20 cellular contexts compared by ENCODE assay signal in the genomic region with DNA sequence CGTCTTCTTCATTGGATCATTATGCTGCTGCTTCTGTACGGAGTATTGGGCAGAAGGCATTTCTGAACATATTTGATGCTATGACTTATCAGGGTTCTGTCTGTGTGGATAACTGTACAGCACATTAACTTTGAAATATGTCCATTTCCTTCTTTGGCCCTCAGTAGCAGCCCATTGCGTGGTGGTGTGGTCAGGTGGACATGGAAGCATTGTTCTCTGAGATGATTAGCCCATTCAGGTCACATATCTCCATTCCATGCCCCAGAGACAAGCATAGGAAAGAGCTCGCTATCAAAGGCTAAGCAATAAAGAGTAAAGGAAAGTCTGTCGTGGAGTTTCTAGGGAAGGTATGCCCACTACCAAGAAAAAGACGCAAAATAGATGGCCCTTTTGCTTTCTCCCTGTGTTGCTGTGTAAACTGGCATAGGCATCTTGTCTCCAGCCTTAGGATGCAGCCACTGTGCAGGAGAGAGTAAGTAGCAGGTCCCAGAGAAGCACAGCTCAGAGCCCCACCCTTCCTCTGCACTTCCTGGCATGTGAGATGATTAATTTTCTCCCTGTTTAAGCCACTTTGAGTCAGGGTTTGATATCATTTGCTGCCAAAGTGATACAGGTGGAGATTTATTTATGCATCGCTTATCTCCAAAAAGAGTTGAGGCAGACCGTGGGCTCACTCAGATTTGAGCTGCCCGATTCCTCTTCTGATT.
DNase-seq lines count a peak whose midpoint lies in the region; ATAC-seq and TF ChIP-seq lines count a peak whose summit lies in the region.
"Had no signal": no experiment of that assay in that cellular context is flagged by ENCODE, and none has a peak within 500 bp of the region (broad histone marks: within the 10 kb centered on the region; RNA-seq: fewer than 3 reads in every experiment).

No MANE protein-coding gene starts in this region.

- no peak for TF ChIP-seq CTCF in CD4-positive, alpha-beta T cell (IDR thresholded peaks at IDR 0.05)

- peak in 1 of 2 donors; percentile 50 for ATAC-seq in activated T-cell treated with anti-CD3 and anti-CD28 coated beads, Interleukin-2, amount 50 U/mL, for 4 hours
- ATAC-seq in activated T-cell treated with anti-CD3 and anti-CD28 coated beads, Interleukin-2, amount 50 U/mL, for 72 hours (replicated peaks in 1 of 2): no peak
- peak; percentile 60 for ATAC-seq in CD4-positive, alpha-beta T cell (ENCODE audit: poor library complexity)
- ATAC-seq in T-cell (replicated peaks in 1 of 4) (peak; percentile 31 to 75 (median 48)), GM18861 (IDR thresholded peaks at IDR 0.05; ENCODE audit: unreplicated experiment) (no peak)
- ATAC-seq: T-helper 17 cell had no signal

- intact Hi-C loops in CD4-positive, alpha-beta T cell (cut with DNase I, micrococcal nuclease): no loop called here

- H3K27me3 Mint-ChIP-seq in activated T-cell treated with anti-CD3 and anti-CD28 coated beads, Interleukin-2, amount 50 U/mL, for 4 hours (ENCODE audit: low read depth): peaks cover 14% of the 10 kb centered on the region
- H3K27me3 Mint-ChIP-seq in activated T-cell treated with anti-CD3 and anti-CD28 coated beads, Interleukin-2, amount 50 U/mL, for 72 hours (ENCODE audit: low read depth): no peaks in the 10 kb centered on the region
- H3K27me3 Mint-ChIP-seq in CD4-positive, alpha-beta T cell: peaks cover 6% of the 10 kb centered on the region
- peaks cover 0 to 16% of the 10 kb centered on the region in 2 donors for H3K27me3 Mint-ChIP-seq in T-cell

- no peak overlapping the region for H3K27ac Mint-ChIP-seq in activated T-cell treated with anti-CD3 and anti-CD28 coated beads, Interleukin-2, amount 50 U/mL, for 72 hours
- peak overlapping the region; percentile 72 for H3K27ac Mint-ChIP-seq in CD4-positive, alpha-beta T cell
- H3K27ac Mint-ChIP-seq in T-cell: peak overlapping the region; percentile 28 to 84
- H3K27ac Mint-ChIP-seq: progenitor cell of endocrine pancreas, T-helper 17 cell, type B pancreatic cell had no signal

- H3K36me3 Mint-ChIP-seq in activated T-cell treated with anti-CD3 and anti-CD28 coated beads, Interleukin-2, amount 50 U/mL, for 4 hours (ENCODE audit: insufficient read depth): no peaks in the 10 kb centered on the region
- H3K36me3 Mint-ChIP-seq in activated T-cell treated with anti-CD3 and anti-CD28 coated beads, Interleukin-2, amount 50 U/mL, for 72 hours (ENCODE audit: insufficient read depth in 2 of 2): peaks cover 14% of the 10 kb centered on the region in 2 donors
- H3K36me3 Mint-ChIP-seq in CD4-positive, alpha-beta T cell (ENCODE audit: low read depth): peaks cover 26% of the 10 kb centered on the region
- peaks cover 3% of the 10 kb centered on the region for H3K36me3 Mint-ChIP-seq in T-cell

- CTCF ChIA-PET in CD4-positive, alpha-beta T cell (lab: Charles Lee): no interaction called here
- CTCF ChIA-PET in T-cell (lab: Charles Lee): interaction anchor here in 1 of 2 donors (0.6 kb wide), 1 partner anchor 12 kb away, joined by 5 read pairs; no protein-coding TSS in a partner anchor

- H3K27me3 ChIP-seq in CD4-positive, alpha-beta T cell (ENCODE audit: control insufficient read depth, insufficient read depth, low read length): no peaks in the 10 kb centered on the region
- H3K27me3 ChIP-seq: BE2C, Peyer's patch had no signal

- POLR2A ChIA-PET in CD4-positive, alpha-beta T cell (lab: Charles Lee): interaction anchor here (0.5 kb wide), 1 partner anchor 283 kb away, joined by 3 read pairs; no protein-coding TSS in a partner anchor
- POLR2A ChIA-PET in T-cell (lab: Charles Lee): no interaction called here

- peaks cover 17% of the 10 kb centered on the region for H3K9me3 Mint-ChIP-seq in activated T-cell treated with anti-CD3 and anti-CD28 coated beads, Interleukin-2, amount 50 U/mL, for 4 hours
- H3K9me3 Mint-ChIP-seq in activated T-cell treated with anti-CD3 and anti-CD28 coated beads, Interleukin-2, amount 50 U/mL, for 72 hours: peaks cover 9 to 13% of the 10 kb centered on the region in 2 donors
- H3K9me3 Mint-ChIP-seq in CD4-positive, alpha-beta T cell: peaks cover 5% of the 10 kb centered on the region
- peaks cover 13 to 20% (median 18%) of the 10 kb centered on the region in 3 donors for H3K9me3 Mint-ChIP-seq in T-cell

- peaks cover 17% of the 10 kb centered on the region for H3K9me3 ChIP-seq in CD4-positive, alpha-beta T cell (ENCODE audit: control insufficient read depth, low read length)

- peak; percentile 6 for DNase-seq in activated T-cell treated with anti-CD3 and anti-CD28 coated beads, Interleukin-2, amount 50 U/mL, for 4 hours
- DNase-seq in activated T-cell treated with anti-CD3 and anti-CD28 coated beads, Interleukin-2, amount 50 U/mL, for 72 hours: no peak
- no peak for DNase-seq in CD4-positive, alpha-beta T cell
- no peak for DNase-seq in T-cell
- peak; percentile 42 for DNase-seq in kidney glomerular epithelial cell (lab: John Stamatoyannopoulos, UW)
- no peak for DNase-seq in dedifferentiated amniotic fluid mesenchymal stem cell (ENCODE audit: extremely low spot score)
- no peak for DNase-seq in AG08396 (ENCODE audit: low spot score)
- DNase-seq: activated CD4-positive, alpha-beta T cell treated with anti-CD3 and anti-CD28 coated beads for 1 hour; BE2C; effector CD4-positive, alpha-beta T cell; islet precursor cell; NCI-H1105 treated with DMSO at 0.1 percent for 48 hours; NCI-H2029; NCI-H446; NK-92 treated with Interleukin-12 subunit alpha and Interleukin-12 subunit beta, amount 100 ng/mL, for 24 hours; Peyer's patch; T-helper 17 cell had no signal

- no peak overlapping the region for H3K27ac ChIP-seq in CD4-positive, alpha-beta T cell (ENCODE audit: low read depth, low read length)
- H3K27ac ChIP-seq: Peyer's patch had no signal

- H3K4me1 Mint-ChIP-seq in activated T-cell treated with anti-CD3 and anti-CD28 coated beads, Interleukin-2, amount 50 U/mL, for 4 hours (ENCODE audit: low read depth): peaks cover 13% of the 10 kb centered on the region
- H3K4me1 Mint-ChIP-seq in activated T-cell treated with anti-CD3 and anti-CD28 coated beads, Interleukin-2, amount 50 U/mL, for 72 hours (ENCODE audit: low read depth): peaks cover 16% of the 10 kb centered on the region
- H3K4me1 Mint-ChIP-seq in CD4-positive, alpha-beta T cell (ENCODE audit: low read depth): peaks cover 43% of the 10 kb centered on the region
- H3K4me1 Mint-ChIP-seq in T-cell: peaks cover 25 to 34% (median 30%) of the 10 kb centered on the region in 3 donors

- no peak overlapping the region for H3K4me3 Mint-ChIP-seq in activated T-cell treated with anti-CD3 and anti-CD28 coated beads, Interleukin-2, amount 50 U/mL, for 4 hours
- no peak overlapping the region for H3K4me3 Mint-ChIP-seq in activated T-cell treated with anti-CD3 and anti-CD28 coated beads, Interleukin-2, amount 50 U/mL, for 72 hours
- peak overlapping the region; percentile 62 for H3K4me3 Mint-ChIP-seq in CD4-positive, alpha-beta T cell
- H3K4me3 Mint-ChIP-seq in T-cell: peak overlapping the region in 1 of 3 donors; percentile 49
- H3K4me3 Mint-ChIP-seq: T-helper 17 cell, type B pancreatic cell had no signal

Comparison
In these comparisons a context has a peak if more than half of its experiments do, and no peak if none do; other contexts are left out.
1. DNase-seq: peak in activated T-cell treated with anti-CD3 and anti-CD28 coated beads, Interleukin-2, amount 50 U/mL, for 4 hours (single experiment) and kidney glomerular epithelial cell (single experiment); none in activated T-cell treated with anti-CD3 and anti-CD28 coated beads, Interleukin-2, amount 50 U/mL, for 72 hours (0 of 2), CD4-positive, alpha-beta T cell (0 of 10), T-cell (0 of 34), dedifferentiated amniotic fluid mesenchymal stem cell (single experiment) and AG08396 (single experiment).
2. ATAC-seq: peak in CD4-positive, alpha-beta T cell (single experiment) and T-cell (4 of 4); none in activated T-cell treated with anti-CD3 and anti-CD28 coated beads, Interleukin-2, amount 50 U/mL, for 72 hours (0 of 2) and GM18861 (single experiment).